ENCODE assay signal across 30 cellular contexts in genomic region chr4:98606879-98607278, GRCh38.
"Had no signal": no experiment of that assay in that cellular context is flagged by ENCODE, and none has a peak within 500 bp of the region (broad histone marks: within the 10 kb centered on the region; RNA-seq: fewer than 3 reads in every experiment).

No MANE protein-coding gene starts in this region.

- H3K27me3 Mint-ChIP-seq: activated CD4-positive, alpha-beta memory T cell treated with anti-CD3 and anti-CD28 coated beads for 36 hours had no signal

- H3K4me3 Mint-ChIP-seq: activated B cell treated with CpG ODN at 0.5 μM for 24 hours; activated CD4-positive, alpha-beta memory T cell treated with anti-CD3 and anti-CD28 coated beads for 36 hours; activated naive CD4-positive, alpha-beta T cell treated with anti-CD3 and anti-CD28 coated beads for 36 hours; activated T-cell treated with anti-CD3 and anti-CD28 coated beads, Interleukin-2, amount 50 U/mL, for 4 hours; activated T-helper 1 cell treated with anti-CD3 and anti-CD28 coated beads, Interleukin-12 subunit alpha, Interleukin-12 subunit beta, Interleukin-2, Interleukin-4 antibody, amounts not matched to agents 30 ng/mL and 10 ng/mL and 1 ng/mL, durations not matched to agents 14 hours and 24 hours and 36 hours; T-helper 1 cell treated with Interleukin-12 subunit alpha and Interleukin-12 subunit beta and Interleukin-4 antibody, amounts not matched to agents 30 μg/mL and 1 μg/mL, for 36 hours; T-helper 2 cell treated with Interferon-gamma antibody and Interleukin-4, amounts not matched to agents 5 μg/mL and 100 μg/mL, for 36 hours had no signal

- H3K27me3 ChIP-seq: adrenal gland, brain microvascular endothelial cell, MG63, SJCRH30 had no signal

- H3K4me1 ChIP-seq: adrenal gland, SJCRH30 had no signal

- H3K4me3 ChIP-seq: adrenal gland, MG63, SJCRH30, SK-N-MC had no signal

- H3K9me3 ChIP-seq: adrenal gland, MG63, SJCRH30 had no signal

- ATAC-seq: activated naive CD4-positive, alpha-beta T cell treated with anti-CD3 and anti-CD28 coated beads, Interleukin-2, amount 50 U/mL, for 72 hours; activated T-cell treated with anti-CD3 and anti-CD28 coated beads, Interleukin-2, amount 50 U/mL, for 4 hours; Panc1 had no signal

- H3K36me3 ChIP-seq: adrenal gland, brain microvascular endothelial cell, SJCRH30 had no signal

- H3K27ac ChIP-seq: adrenal gland, brain microvascular endothelial cell, SJCRH30, SK-N-MC had no signal

- DNase-seq: activated B cell treated with CpG ODN at 0.5 μM for 24 hours; activated CD4-positive, alpha-beta memory T cell treated with anti-CD3 and anti-CD28 coated beads for 36 hours; activated CD4-positive, alpha-beta T cell treated with anti-CD3 and anti-CD28 coated beads for 4 hours; activated CD4-positive, alpha-beta T cell treated with anti-CD3 and anti-CD28 coated beads, Interleukin-2, amount 50 U/mL, for 1 hour; activated CD4-positive, CD25-positive, alpha-beta regulatory T cell treated with anti-CD3 and anti-CD28 coated beads, Interleukin-2, amount 50 U/mL, for 72 hours; activated CD8-positive, alpha-beta memory T cell treated with anti-CD3 and anti-CD28 coated beads, Interleukin-2, amount 50 U/mL, for 4 hours; activated gamma-delta T cell treated with Interleukin-2 at 50 U/mL for 16 hours; activated naive CD4-positive, alpha-beta T cell treated with anti-CD3 and anti-CD28 coated beads for 36 hours; activated T-cell treated with anti-CD3 and anti-CD28 coated beads for 4 hours; activated T-cell treated with anti-CD3 and anti-CD28 coated beads, Interleukin-2, amount 50 U/mL, for 4 hours; adrenal gland; brain microvascular endothelial cell; central memory CD4-positive, alpha-beta T cell; Kasumi-1; MG63; MV-4-11; NCI-H1092; NCI-H1436 treated with DMSO at 0.1 percent for 48 hours; NCI-H1694 treated with DMSO at 0.1 percent for 48 hours; NCI-H2029; NCI-H345; NCI-H524 treated with DMSO at 0.1 percent for 48 hours; SHP77 had no signal

- H3K27ac Mint-ChIP-seq: activated B cell treated with CpG ODN at 0.5 μM for 24 hours; activated CD4-positive, alpha-beta memory T cell treated with anti-CD3 and anti-CD28 coated beads for 36 hours; activated naive CD4-positive, alpha-beta T cell treated with anti-CD3 and anti-CD28 coated beads for 36 hours; activated T-helper 1 cell treated with anti-CD3 and anti-CD28 coated beads, Interleukin-12 subunit alpha, Interleukin-12 subunit beta, Interleukin-2, Interleukin-4 antibody, amounts not matched to agents 30 ng/mL and 10 ng/mL and 1 ng/mL, durations not matched to agents 14 hours and 24 hours and 36 hours; T-helper 1 cell treated with Interleukin-12 subunit alpha and Interleukin-12 subunit beta and Interleukin-4 antibody, amounts not matched to agents 30 μg/mL and 1 μg/mL, for 36 hours; T-helper 2 cell treated with Interferon-gamma antibody and Interleukin-4, amounts not matched to agents 5 μg/mL and 100 μg/mL, for 36 hours had no signal

- H3K36me3 Mint-ChIP-seq: activated CD4-positive, alpha-beta memory T cell treated with anti-CD3 and anti-CD28 coated beads for 36 hours had no signal

- H3K9me3 Mint-ChIP-seq: activated B cell treated with CpG ODN at 0.5 μM for 24 hours; activated CD4-positive, alpha-beta memory T cell treated with anti-CD3 and anti-CD28 coated beads for 36 hours; activated naive CD4-positive, alpha-beta T cell treated with anti-CD3 and anti-CD28 coated beads for 36 hours; activated T-helper 1 cell treated with anti-CD3 and anti-CD28 coated beads, Interleukin-12 subunit alpha, Interleukin-12 subunit beta, Interleukin-2, Interleukin-4 antibody, amounts not matched to agents 30 ng/mL and 10 ng/mL and 1 ng/mL, durations not matched to agents 14 hours and 24 hours and 36 hours had no signal
